8 cellular contexts compared by ENCODE assay signal in genomic region chr13:35164324-35164932, GRCh38.
DNase-seq lines count a peak whose midpoint lies in the region; ATAC-seq and TF ChIP-seq lines count a peak whose summit lies in the region.

No MANE protein-coding gene starts in this region.

- intact Hi-C loops in Right ventricle myocardium inferior (cut with DNase I): loop anchor here (10.0 kb wide), 1 partner anchor 1360 kb away; no protein-coding TSS in a partner anchor
- intact Hi-C loops in cardiac septum (cut with DNase I): no loop called here
- intact Hi-C loops in posterior vena cava (cut with DNase I): loop anchor here in 1 of 2 donors (10.0 kb wide), 1 partner anchor 1250 kb away; no protein-coding TSS in a partner anchor

- no peak overlapping the region for H3K27ac ChIP-seq in HEK293 (ENCODE audit: extremely low read depth, low read depth, low read length)
- no peak overlapping the region for H3K27ac ChIP-seq in RWPE2 (ENCODE audit: poor library complexity, severe bottlenecking)
- no peak overlapping the region for H3K27ac ChIP-seq in parathyroid adenoma

- no peaks in the 10 kb centered on the region for H3K9me3 ChIP-seq in HEK293 (ENCODE audit: control insufficient read depth, insufficient read depth, low read depth, low read length)
- H3K9me3 ChIP-seq in RWPE2 (ENCODE audit: severe bottlenecking): no peaks in the 10 kb centered on the region
- H3K9me3 ChIP-seq in parathyroid adenoma (ENCODE audit: control insufficient read depth, low read length): no peaks in the 10 kb centered on the region

- ATAC-seq in Right ventricle myocardium inferior: peak; percentile 63
- peak; percentile 50; the same call in 1 of the 3 replicates for ATAC-seq in RWPE2 (ENCODE audit: low read depth)

- CTCF ChIA-PET in HEK293 (lab: Yijun Ruan, JAX): interaction anchor here (0.6 to 1.1 kb wide), 8 partner anchors 17 to 1825 kb away, joined by 3 read pairs; no protein-coding TSS in a partner anchor

- TF ChIP-seq CTCF in HEK293 (tag by site-specific recombination; IDR thresholded peaks at IDR 0.05): no peak
- TF ChIP-seq CTCF in LNCAP (IDR thresholded peaks at IDR 0.05): peak; percentile 63
- peak; percentile 73 for TF ChIP-seq CTCF in RWPE2 (IDR thresholded peaks at IDR 0.05; ENCODE audit: poor library complexity, severe bottlenecking)
- peak; percentile 67 for TF ChIP-seq CTCF in fibroblast of mammary gland (conservative IDR thresholded peaks at IDR 0.05; ENCODE audit: control insufficient read depth, insufficient read depth, low read depth, low read length)
- peak; percentile 50 for TF ChIP-seq CTCF in parathyroid adenoma (IDR thresholded peaks at IDR 0.05)

- H2AFZ ChIP-seq in parathyroid adenoma: no peak overlapping the region

- H3K4me1 ChIP-seq in HEK293 (ENCODE audit: control insufficient read depth, insufficient read depth, low read length): no peaks in the 10 kb centered on the region
- H3K4me1 ChIP-seq in RWPE2 (ENCODE audit: insufficient read depth, poor library complexity, severe bottlenecking): no peaks in the 10 kb centered on the region
- H3K4me1 ChIP-seq in parathyroid adenoma: no peaks in the 10 kb centered on the region

- no peak overlapping the region for H3K4me2 ChIP-seq in parathyroid adenoma (ENCODE audit: low read length)

- H3K79me2 ChIP-seq in parathyroid adenoma: no peaks in the 10 kb centered on the region

- POLR2A ChIA-PET in HEK293 (lab: Yijun Ruan, JAX): no interaction called here

- H3K27me3 ChIP-seq in RWPE2 (ENCODE audit: insufficient read depth, poor library complexity, severe bottlenecking) (no peaks in the 10 kb centered on the region), parathyroid adenoma (ENCODE audit: control insufficient read depth, insufficient read depth, low read length) (no peaks in the 10 kb centered on the region)

- H3K36me3 ChIP-seq in HEK293 (ENCODE audit: control insufficient read depth in 2 of 2, insufficient read depth in 1 of 2, low read length in 2 of 2) (peaks cover 0 to 3% of the 10 kb centered on the region in 2 experiments; a peak in 1 of 3 replicates), RWPE2 (ENCODE audit: low read depth) (no peaks in the 10 kb centered on the region), parathyroid adenoma (ENCODE audit: control insufficient read depth, insufficient read depth, low read length) (no peaks in the 10 kb centered on the region)

- no peak overlapping the region for H3K9ac ChIP-seq in parathyroid adenoma

- H3K4me3 ChIP-seq in HEK293 (ENCODE audit: low read depth, low read length): no peak overlapping the region
- no peak overlapping the region for H3K4me3 ChIP-seq in RWPE2 (ENCODE audit: severe bottlenecking)
- H3K4me3 ChIP-seq in fibroblast of mammary gland (ENCODE audit: control insufficient read depth, low read depth, low read length): no peak overlapping the region
- H3K4me3 ChIP-seq in parathyroid adenoma (ENCODE audit: low read depth, low read length): no peak overlapping the region

- no peak for DNase-seq in Right ventricle myocardium inferior (ENCODE audit: missing footprints)
- DNase-seq in cardiac septum (ENCODE audit: low spot score): no peak
- no peak for DNase-seq in RWPE2 (ENCODE audit: low spot score)
- peak; percentile 43 for DNase-seq in fibroblast of mammary gland (ENCODE audit: low read depth)
- DNase-seq in posterior vena cava (ENCODE audit: low spot score): no peak

TF ChIP-seq in HEK293, 187 proteins besides CTCF, POLR2A, EP300 and RAD21:
- TF ChIP-seq ZNF654 (tag by site-specific recombination; IDR thresholded peaks at IDR 0.05; ENCODE audit: low read depth) (peak; percentile 80), ZNF530 (tag by site-specific recombination; IDR thresholded peaks at IDR 0.05; ENCODE audit: low read depth) (no peak), ZNF48 (tag by site-specific recombination; IDR thresholded peaks at IDR 0.05) (no peak), ZNF660 (tag by site-specific recombination; IDR thresholded peaks at IDR 0.05) (peak; percentile 63; the same call in 1 of the 2 replicates), TRIM28 (IDR thresholded peaks at IDR 0.05; ENCODE audit: borderline replicate concordance, low read length) (no peak), IKZF3 (tag by site-specific recombination; IDR thresholded peaks at IDR 0.05) (no peak), TSHZ1 (tag by site-specific recombination; IDR thresholded peaks at IDR 0.05; ENCODE audit: borderline replicate concordance) (no peak), ZNF747 (tag by site-specific recombination; IDR thresholded peaks at IDR 0.05) (no peak), ZNF239 (tag by site-specific recombination; IDR thresholded peaks at IDR 0.05) (no peak), ZBTB49 (tag by site-specific recombination; IDR thresholded peaks at IDR 0.05; ENCODE audit: low read depth) (no peak), OVOL3 (tag by site-specific recombination; IDR thresholded peaks at IDR 0.05) (no peak), ZNF221 (tag by site-specific recombination; IDR thresholded peaks at IDR 0.05; ENCODE audit: borderline replicate concordance) (no peak), ZNF211 (tag by site-specific recombination; IDR thresholded peaks at IDR 0.05; ENCODE audit: low read depth) (no peak)
